Comparison of ENCODE assay signal across 1 cellular context in genomic region chr13:108595416-108596257, GRCh38.
TF ChIP-seq lines count a peak whose summit lies in the region.

No MANE protein-coding gene starts in this region.

TF ChIP-seq in GM23338, 12 proteins besides CTCF, POLR2A, EP300 and RAD21 (continued from another document):
- TF ChIP-seq ZNF462 (CRISPR knock-in tag; IDR thresholded peaks at IDR 0.05) = no peak
